1 cellular context compared by ENCODE assay signal in genomic region chr12:79424109-79424721, GRCh38.
TF ChIP-seq lines count a peak whose summit lies in the region.

No MANE protein-coding gene starts in this region.

TF ChIP-seq in A549, 52 proteins besides CTCF, POLR2A, EP300 and RAD21 (continued from another document):
- TF ChIP-seq HES2 (IDR thresholded peaks at IDR 0.05), result no peak
- TF ChIP-seq FOXS1 (CRISPR knock-in tag; IDR thresholded peaks at IDR 0.05), result no peak
- TF ChIP-seq BHLHE40 (IDR thresholded peaks at IDR 0.05; ENCODE audit: low read depth, low read length), result no peak
- no peak for TF ChIP-seq TP53 (CRISPR knock-in tag; IDR thresholded peaks at IDR 0.05)
- no peak for TF ChIP-seq RNF2 (IDR thresholded peaks at IDR 0.05; ENCODE audit: borderline replicate concordance, low read depth)
- TF ChIP-seq FOSB (CRISPR knock-in tag; IDR thresholded peaks at IDR 0.05), result no peak
- no peak for TF ChIP-seq MYC (IDR thresholded peaks at IDR 0.05; ENCODE audit: borderline replicate concordance, low read length)
- TF ChIP-seq RCOR1 (IDR thresholded peaks at IDR 0.05; ENCODE audit: low read depth, low read length), result no peak
- TF ChIP-seq RFX5 (IDR thresholded peaks at IDR 0.05), result no peak
TF ChIP-seq in A549: peak in this region for 10.
